ENCODE assay signal across 21 cellular contexts in genomic region chr9:133713960-133714495, GRCh38. TPM values are rescaled to one million over a fixed set of nuclear protein-coding genes. Genes with fewer than 3 reads are reported as not detected.
A peak's percentile ranks its signal among the peaks of the same experiment; 100 is the strongest.
DNase-seq lines count a peak whose midpoint lies in the region; ATAC-seq, FAIRE-seq and TF ChIP-seq lines count a peak whose summit lies in the region.
"Had no signal": no experiment of that assay in that cellular context is flagged by ENCODE, and none has a peak within 500 bp of the region (broad histone marks: within the 10 kb centered on the region; RNA-seq: fewer than 3 reads in every experiment).

No MANE protein-coding gene starts in this region.

- peak overlapping the region; percentile 24 for H3K9ac ChIP-seq in NT2/D1 (ENCODE audit: insufficient read length, low read depth)
- no peak overlapping the region for H3K9ac ChIP-seq in Karpas-422 (ENCODE audit: low read length)

- no peaks in the 10 kb centered on the region for H3K79me2 ChIP-seq in Karpas-422 (ENCODE audit: low read length)

- H3K4me1 ChIP-seq in BE2C (peaks cover 53% of the 10 kb centered on the region), NT2/D1 (ENCODE audit: insufficient read depth, insufficient read length) (peaks cover 46% of the 10 kb centered on the region), heart right ventricle (peaks cover 5 to 40% (median 19%) of the 10 kb centered on the region in 9 donors), Karpas-422 (ENCODE audit: low read length) (no peaks in the 10 kb centered on the region)
- H3K4me1 ChIP-seq: colonic mucosa had no signal

- peaks cover 16% of the 10 kb centered on the region for H3K4me1 Mint-ChIP-seq in neural crest cell
- H3K4me1 Mint-ChIP-seq: activated CD8-positive, alpha-beta memory T cell treated with anti-CD3 and anti-CD28 coated beads, Interleukin-2, amount 10 ng/mL, durations not matched to agents 7 days and 5 days had no signal

- H3K36me3 Mint-ChIP-seq in neural crest cell (ENCODE audit: low read depth) = no peaks in the 10 kb centered on the region
- H3K36me3 Mint-ChIP-seq: activated CD8-positive, alpha-beta memory T cell treated with anti-CD3 and anti-CD28 coated beads, Interleukin-2, amount 10 ng/mL, durations not matched to agents 7 days and 5 days; natural killer cell treated with Interleukin-12 subunit alpha and Interleukin-12 subunit beta and Interleukin-15 and Interleukin-18, amount 100 ng/mL, for 72 hours; T-cell had no signal

- H3K4me3 ChIP-seq in BE2C (ENCODE audit: low read depth, low read length) = no peak overlapping the region
- no peak overlapping the region for H3K4me3 ChIP-seq in NT2/D1 (ENCODE audit: insufficient read length, low read depth)
- H3K4me3 ChIP-seq in heart right ventricle = no peak overlapping the region
- no peak overlapping the region for H3K4me3 ChIP-seq in Karpas-422 (ENCODE audit: low read length)
- H3K4me3 ChIP-seq: colonic mucosa, lung, vagina had no signal

- H3K27ac Mint-ChIP-seq in neural crest cell (ENCODE audit: unreplicated experiment) = peak overlapping the region; percentile 86
- H3K27ac Mint-ChIP-seq: activated CD8-positive, alpha-beta memory T cell treated with anti-CD3 and anti-CD28 coated beads, Interleukin-2, amount 10 ng/mL, durations not matched to agents 7 days and 5 days; natural killer cell treated with Interleukin-12 subunit alpha and Interleukin-12 subunit beta and Interleukin-15 and Interleukin-18, amount 100 ng/mL, for 72 hours had no signal

- H3K9me3 ChIP-seq in BE2C = no peaks in the 10 kb centered on the region
- H3K9me3 ChIP-seq in NT2/D1 (ENCODE audit: insufficient read depth, low read length) = no peaks in the 10 kb centered on the region
- H3K9me3 ChIP-seq in heart right ventricle = no peaks in the 10 kb centered on the region
- no peaks in the 10 kb centered on the region for H3K9me3 ChIP-seq in Karpas-422 (ENCODE audit: low read length)
- H3K9me3 ChIP-seq: colonic mucosa, vagina had no signal

- H3K27me3 Mint-ChIP-seq in neural crest cell (ENCODE audit: low read depth) = no peaks in the 10 kb centered on the region
- H3K27me3 Mint-ChIP-seq: natural killer cell treated with Interleukin-12 subunit alpha and Interleukin-12 subunit beta and Interleukin-15 and Interleukin-18, amount 100 ng/mL, for 72 hours had no signal

- ATAC-seq in heart right ventricle = no peak
- no peak for ATAC-seq in left lobe of liver
- ATAC-seq: activated CD8-positive, alpha-beta memory T cell treated with anti-CD3 and anti-CD28 coated beads, Interleukin-2, amount 10 ng/mL, durations not matched to agents 7 days and 5 days; natural killer cell treated with Interleukin-12 subunit alpha and Interleukin-12 subunit beta and Interleukin-15 and Interleukin-18, amount 100 ng/mL, for 72 hours; T-cell had no signal

- DNase-seq in BE2C = peak; percentile 15
- DNase-seq in NT2/D1 (ENCODE audit: low read depth, low spot score) = no peak
- no peak for DNase-seq in heart right ventricle
- DNase-seq in neural crest cell (ENCODE audit: low read depth, low spot score) = no peak
- no peak for DNase-seq in NCI-H345 treated with DMSO at 0.1 percent for 48 hours (lab: John Stamatoyannopoulos, UW; ENCODE audit: unreplicated experiment)
- no peak for DNase-seq in urothelium cell line (ENCODE audit: low spot score)
- DNase-seq in Karpas-422 = no peak
- no peak for DNase-seq in left lobe of liver (ENCODE audit: low spot score)
- DNase-seq: activated CD4-positive, CD25-positive, alpha-beta regulatory T cell; activated CD8-positive, alpha-beta memory T cell treated with anti-CD3 and anti-CD28 coated beads, Interleukin-2, amount 10 ng/mL, durations not matched to agents 7 days and 5 days; activated gamma-delta T cell treated with Interleukin-2 at 50 U/mL for 16 hours; anterior cingulate cortex; colonic mucosa; foreskin melanocyte; NCI-H1436; RPMI8226; T-cell had no signal

- H3K4me2 ChIP-seq in Karpas-422 (ENCODE audit: low read depth, low read length, poor library complexity, severe bottlenecking) = no peak overlapping the region

- FAIRE-seq in urothelium cell line (lab: Jason Lieb, UNC) = no peak
- FAIRE-seq: GM19239 had no signal

- no peaks in the 10 kb centered on the region for H3K9me2 ChIP-seq in Karpas-422 (replicated peaks; ENCODE audit: insufficient read depth, low read length)

- no peaks in the 10 kb centered on the region for H3K9me3 Mint-ChIP-seq in neural crest cell
- H3K9me3 Mint-ChIP-seq: natural killer cell treated with Interleukin-12 subunit alpha and Interleukin-12 subunit beta and Interleukin-15 and Interleukin-18, amount 100 ng/mL, for 72 hours; T-cell had no signal

- intact Hi-C loops in heart right ventricle (cut with DNase I) = loop anchor here in 1 of 10 donors (10.0 kb wide), 1 partner anchor 129 kb away; no protein-coding TSS in a partner anchor

- WGBS in heart right ventricle, 2 donors = 87 to 88% methylated on average over 18 of the region's 18 CpGs

- H4K20me1 ChIP-seq in Karpas-422 (ENCODE audit: insufficient read depth, low read depth, low read length) = peaks cover 3% of the 10 kb centered on the region; the same call in 1 of the 2 replicates

- peak overlapping the region; percentile 42 for H3K4me3 Mint-ChIP-seq in neural crest cell
- H3K4me3 Mint-ChIP-seq: activated CD8-positive, alpha-beta memory T cell treated with anti-CD3 and anti-CD28 coated beads, Interleukin-2, amount 10 ng/mL, durations not matched to agents 7 days and 5 days; natural killer cell treated with Interleukin-12 subunit alpha and Interleukin-12 subunit beta and Interleukin-15 and Interleukin-18, amount 100 ng/mL, for 72 hours; T-cell had no signal

- TF ChIP-seq CTCF in BE2C (IDR thresholded peaks at IDR 0.05; ENCODE audit: low read depth, low read length) = no peak
- TF ChIP-seq CTCF in heart right ventricle (IDR thresholded peaks at IDR 0.05) = no peak
- TF ChIP-seq CTCF in neural crest cell (conservative IDR thresholded peaks at IDR 0.05) = no peak

- H3K27ac ChIP-seq in heart right ventricle = peak overlapping the region in 6 of 10 donors; percentile 20 to 78 (median 52)
- H3K27ac ChIP-seq in Karpas-422 (ENCODE audit: low read length) = no peak overlapping the region
- H3K27ac ChIP-seq: colonic mucosa, vagina had no signal

- H3K36me3 ChIP-seq in BE2C = no peaks in the 10 kb centered on the region
- H3K36me3 ChIP-seq in NT2/D1 (ENCODE audit: insufficient read depth, insufficient read length, low read length) = no peaks in the 10 kb centered on the region
- H3K36me3 ChIP-seq in heart right ventricle = no peaks in the 10 kb centered on the region
- no peaks in the 10 kb centered on the region for H3K36me3 ChIP-seq in Karpas-422 (ENCODE audit: insufficient read depth, low read length)
- H3K36me3 ChIP-seq: colonic mucosa, vagina had no signal

- H3K27me3 ChIP-seq in BE2C (no peaks in the 10 kb centered on the region), NT2/D1 (ENCODE audit: insufficient read depth, insufficient read length) (no peaks in the 10 kb centered on the region), heart right ventricle (peaks cover 0 to 31% (median 31%) of the 10 kb centered on the region in 7 donors), Karpas-422 (ENCODE audit: low read length) (no peaks in the 10 kb centered on the region)
- H3K27me3 ChIP-seq: colonic mucosa, vagina had no signal

- no peak overlapping the region for H2AFZ ChIP-seq in Karpas-422 (ENCODE audit: low read length)

RNA-seq across cellular contexts. Expression of gene SARDH, which starts 24.1 kb away (rescaled TPM):
- 6.3 TPM for polyA plus RNA-seq in BE2C (2012; ENCODE audit: insufficient read depth, insufficient read length, low read depth)
- 1 to 10 TPM in 2 of 10 donors, under 1 TPM in 8; 0.28 to 1.8 (median 0.68) TPM for total RNA-seq in heart right ventricle
- polyA plus RNA-seq in heart right ventricle = under 1 TPM; 0.38 to 0.44 TPM
- total RNA-seq in neural crest cell = 4.5 and 4.6 TPM in 2 replicates
- not detected in 2 replicates for total RNA-seq in Karpas-422 (2014; rRNA removed; shearing (Covaris generic); ENCODE audit: low replicate concordance)
- 208 TPM for total RNA-seq in left lobe of liver

Comparison
In these comparisons a context has a peak if more than half of its experiments do, and no peak if none do; other contexts are left out.
1. RNA of gene SARDH, which starts 24.1 kb away (total RNA-seq): 208 TPM in left lobe of liver (single experiment); 4.5 to 4.6 TPM in neural crest cell, 0.28 to 1.8 TPM in heart right ventricle and not detected in Karpas-422; every median in the first group is over 10 times any median in the second.